ENCODE assay signal across 9 cellular contexts in the genomic region with DNA sequence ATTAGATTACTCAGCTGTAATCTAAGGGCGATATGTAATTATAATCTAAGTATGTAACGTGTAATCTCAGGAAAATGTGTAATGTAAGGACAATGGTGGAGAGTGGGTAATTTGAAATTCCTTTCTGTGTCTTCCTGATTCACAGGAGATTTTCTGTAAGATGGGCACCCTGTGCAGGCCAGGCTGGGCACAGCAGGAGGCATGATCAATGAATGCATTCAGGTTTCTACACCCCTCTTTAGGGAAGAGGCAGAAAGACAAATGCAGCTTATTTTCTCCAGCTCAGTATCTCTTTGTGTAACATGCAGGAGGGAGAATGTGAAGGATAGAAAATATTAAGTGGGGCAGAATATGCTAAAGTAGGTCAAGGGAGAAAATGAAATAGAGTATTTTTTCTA.
DNase-seq lines count a peak whose midpoint lies in the region; ATAC-seq lines count a peak whose summit lies in the region.
"Had no signal": no experiment of that assay in that cellular context is flagged by ENCODE, and none has a peak within 500 bp of the region (broad histone marks: within the 10 kb centered on the region; RNA-seq: fewer than 3 reads in every experiment).

No MANE protein-coding gene starts in this region.

- no peaks in the 10 kb centered on the region for H3K36me3 Mint-ChIP-seq in T-helper 2 cell treated with Interferon-gamma antibody and Interleukin-4, amounts not matched to agents 5 μg/mL and 100 μg/mL, for 36 hours (ENCODE audit: low read depth)
- H3K36me3 Mint-ChIP-seq: CD14-positive monocyte had no signal

- no peak overlapping the region for H3K4me3 Mint-ChIP-seq in T-helper 2 cell treated with Interferon-gamma antibody and Interleukin-4, amounts not matched to agents 5 μg/mL and 100 μg/mL, for 36 hours
- H3K4me3 Mint-ChIP-seq: CD14-positive monocyte had no signal

- no peaks in the 10 kb centered on the region for H3K27me3 Mint-ChIP-seq in T-helper 2 cell treated with Interferon-gamma antibody and Interleukin-4, amounts not matched to agents 5 μg/mL and 100 μg/mL, for 36 hours (ENCODE audit: low read depth)

- H3K4me1 Mint-ChIP-seq in T-helper 2 cell treated with Interferon-gamma antibody and Interleukin-4, amounts not matched to agents 5 μg/mL and 100 μg/mL, for 36 hours (ENCODE audit: low read depth): no peaks in the 10 kb centered on the region
- H3K4me1 Mint-ChIP-seq: CD14-positive monocyte had no signal

- H3K27ac Mint-ChIP-seq in T-helper 2 cell treated with Interferon-gamma antibody and Interleukin-4, amounts not matched to agents 5 μg/mL and 100 μg/mL, for 36 hours: peak overlapping the region; percentile 3
- H3K27ac Mint-ChIP-seq: CD14-positive monocyte had no signal

- DNase-seq in T-helper 2 cell treated with Interferon-gamma antibody and Interleukin-4, amounts not matched to agents 5 μg/mL and 100 μg/mL, for 36 hours (ENCODE audit: low spot score): no peak
- DNase-seq in T-helper 2 cell (no peak), NCI-H2227 treated with DMSO at 0.1 percent for 48 hours (lab: John Stamatoyannopoulos, UW) (peak; percentile 50), globus pallidus (ENCODE audit: low spot score) (peak; percentile 15), NOMO-1 treated with DMSO at 0.1 percent for 48 hours (lab: John Stamatoyannopoulos, UW; ENCODE audit: unreplicated experiment) (no peak), DMS79 (lab: John Stamatoyannopoulos, UW) (no peak)

- ATAC-seq in GM19455 (IDR thresholded peaks at IDR 0.05; ENCODE audit: unreplicated experiment) (no peak), HG03469 (IDR thresholded peaks at IDR 0.05; ENCODE audit: unreplicated experiment) (no peak)

- no peaks in the 10 kb centered on the region for H3K9me3 Mint-ChIP-seq in T-helper 2 cell treated with Interferon-gamma antibody and Interleukin-4, amounts not matched to agents 5 μg/mL and 100 μg/mL, for 36 hours

Comparison
In these comparisons a context has a peak if more than half of its experiments do, and no peak if none do; other contexts are left out.
1. DNase-seq: peak in NCI-H2227 treated with DMSO at 0.1 percent for 48 hours (single experiment) and globus pallidus (single experiment); none in T-helper 2 cell treated with Interferon-gamma antibody and Interleukin-4, amounts not matched to agents 5 μg/mL and 100 μg/mL, for 36 hours (single experiment), T-helper 2 cell (0 of 5), NOMO-1 treated with DMSO at 0.1 percent for 48 hours (single experiment) and DMS79 (single experiment).